In genomic region chr20:54929191-54929590, GRCh38 we compare ENCODE assay signal across 22 cellular contexts.
"Had no signal": no experiment of that assay in that cellular context is flagged by ENCODE, and none has a peak within 500 bp of the region (broad histone marks: within the 10 kb centered on the region; RNA-seq: fewer than 3 reads in every experiment).

No MANE protein-coding gene starts in this region.

- ATAC-seq: foreskin keratinocyte, gastroesophageal sphincter, heart left ventricle, left lung, left ventricle myocardium superior, lower lobe of right lung, mucosa of descending colon had no signal

- DNase-seq: dermis blood vessel endothelial cell; dorsolateral prefrontal cortex; effector CD4-positive, alpha-beta T cell; effector memory CD4-positive, alpha-beta T cell; foreskin keratinocyte; heart left ventricle; hypothalamus; immature natural killer cell; islet precursor cell; kidney; kidney glomerular epithelial cell; left lung; left ventricle myocardium superior; lower lobe of right lung; mesenchymal stem cell; mucosa of descending colon; naive B cell had no signal

- H3K79me2 ChIP-seq: hepatocyte had no signal

- H3K27ac ChIP-seq: coronary artery, dorsolateral prefrontal cortex, esophagus muscularis mucosa, foreskin keratinocyte, gastroesophageal sphincter, heart left ventricle, hepatocyte, left lung, lower lobe of right lung had no signal

- H3K27me3 ChIP-seq: esophagus muscularis mucosa, foreskin keratinocyte, gastroesophageal sphincter, heart left ventricle, hepatocyte, left lung had no signal

- H3K4me1 ChIP-seq: esophagus muscularis mucosa, foreskin keratinocyte, gastroesophageal sphincter, heart left ventricle, left lung, lower lobe of right lung had no signal

- FAIRE-seq: endothelial cell of umbilical vein had no signal

- H3K9me3 ChIP-seq: gastroesophageal sphincter, lower lobe of right lung had no signal

- H3K4me3 ChIP-seq: coronary artery, dorsolateral prefrontal cortex, esophagus muscularis mucosa, gastroesophageal sphincter, heart left ventricle, hepatocyte, left lung, lower lobe of right lung, mucosa of descending colon had no signal

- H2AFZ ChIP-seq: hepatocyte had no signal

- H3K4me2 ChIP-seq: hepatocyte had no signal

- H3K36me3 ChIP-seq: esophagus muscularis mucosa, gastroesophageal sphincter, heart left ventricle, left lung, lower lobe of right lung had no signal
